22 cellular contexts compared by ENCODE assay signal in the genomic region with DNA sequence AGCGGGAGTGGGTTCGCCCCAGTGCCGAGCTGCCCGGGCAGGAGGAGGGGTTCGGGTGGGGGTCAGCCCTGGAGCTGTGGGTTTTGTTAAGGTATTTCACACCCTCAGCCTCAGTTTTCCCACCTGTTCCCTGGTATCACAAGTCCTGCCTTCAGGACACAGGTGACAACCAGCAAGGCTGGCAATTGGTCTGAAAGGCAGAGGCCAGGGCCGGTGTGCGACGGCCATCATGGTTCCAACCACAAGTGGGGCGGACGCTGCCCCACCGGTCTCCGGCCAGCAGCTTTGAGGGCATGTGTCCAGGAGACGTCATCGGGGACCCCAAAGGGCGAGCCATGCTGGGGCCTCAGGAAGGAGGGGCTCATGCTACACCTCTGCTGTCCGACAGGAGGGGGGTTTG.
"Had no signal": no experiment of that assay in that cellular context is flagged by ENCODE, and none has a peak within 500 bp of the region (broad histone marks: within the 10 kb centered on the region; RNA-seq: fewer than 3 reads in every experiment).

No MANE protein-coding gene starts in this region.

- H3K4me3 Mint-ChIP-seq: dendritic cell treated with granulocyte-macrophage colony-stimulating factor and Interleukin-4, amounts not matched to agents 40 ng/mL and 50 ng/mL, for 4 days; endodermal cell; natural killer cell; stimulated activated memory B cell treated with anti-CD40 and anti-IgM and Interleukin-4, amounts not matched to agents 10 μg/mL and 1 μg/mL and 100 μg/mL, for 72 hours had no signal

- H3K27ac ChIP-seq: epithelial cell of prostate, foreskin keratinocyte, lower lobe of right lung, neutrophil, pancreas, right lobe of liver, skin epidermis, spleen, testis, transverse colon, upper lobe of right lung, uterus had no signal

- H3K9me3 Mint-ChIP-seq: natural killer cell had no signal

- ATAC-seq: esophagus mucosa; foreskin keratinocyte; left colon; natural killer cell; right lobe of liver; stimulated activated memory B cell treated with anti-CD40 and anti-IgM and Interleukin-4, amounts not matched to agents 10 μg/mL and 1 μg/mL and 100 μg/mL, for 72 hours; stimulated activated naive CD8-positive, alpha-beta T cell treated with anti-CD3 and anti-CD28 coated beads, Interleukin-15, Interleukin-2, amounts not matched to agents 100 U/mL and 50 U/mL, for 24 hours had no signal

- H3K27me3 ChIP-seq: pancreas, right lobe of liver, testis, uterus had no signal

- H3K9me3 ChIP-seq: lower lobe of right lung, neutrophil, pancreas, right lobe of liver, spleen, testis, transverse colon, upper lobe of right lung, uterus had no signal

- H3K36me3 ChIP-seq: lower lobe of right lung, neutrophil, pancreas, right lobe of liver, spleen, transverse colon, upper lobe of right lung, uterus had no signal

- DNase-seq: central memory CD4-positive, alpha-beta T cell; effector CD8-positive, alpha-beta T cell; endodermal cell; left colon; lower lobe of right lung; natural killer cell; right lobe of liver; spleen; stimulated activated CD4-positive, alpha-beta T cell treated with anti-CD3 and anti-CD28 coated beads, Interleukin-4, amount 100 ng/mL, for 4 hours; stimulated activated naive CD8-positive, alpha-beta T cell treated with anti-CD3 and anti-CD28 coated beads, Interleukin-15, Interleukin-2, amounts not matched to agents 100 U/mL and 50 U/mL, for 24 hours; testis; transverse colon; upper lobe of right lung; uterus had no signal

- H3K4me1 Mint-ChIP-seq: endodermal cell; stimulated activated memory B cell treated with anti-CD40 and anti-IgM and Interleukin-4, amounts not matched to agents 10 μg/mL and 1 μg/mL and 100 μg/mL, for 72 hours had no signal

- H3K36me3 Mint-ChIP-seq: natural killer cell; stimulated activated memory B cell treated with anti-CD40 and anti-IgM and Interleukin-4, amounts not matched to agents 10 μg/mL and 1 μg/mL and 100 μg/mL, for 72 hours had no signal

- H3K4me3 ChIP-seq: lower lobe of right lung, pancreas, right lobe of liver, skin epidermis, spleen, testis, transverse colon, upper lobe of right lung, uterus had no signal

- H3K4me1 ChIP-seq: foreskin keratinocyte, lower lobe of right lung, pancreas, right lobe of liver, spleen, testis, upper lobe of right lung, uterus had no signal

- H3K27ac Mint-ChIP-seq: dendritic cell treated with granulocyte-macrophage colony-stimulating factor and Interleukin-4, amounts not matched to agents 40 ng/mL and 50 ng/mL, for 4 days; endodermal cell; natural killer cell; stimulated activated memory B cell treated with anti-CD40 and anti-IgM and Interleukin-4, amounts not matched to agents 10 μg/mL and 1 μg/mL and 100 μg/mL, for 72 hours had no signal
